1 cellular context compared by ENCODE assay signal in the genomic region with DNA sequence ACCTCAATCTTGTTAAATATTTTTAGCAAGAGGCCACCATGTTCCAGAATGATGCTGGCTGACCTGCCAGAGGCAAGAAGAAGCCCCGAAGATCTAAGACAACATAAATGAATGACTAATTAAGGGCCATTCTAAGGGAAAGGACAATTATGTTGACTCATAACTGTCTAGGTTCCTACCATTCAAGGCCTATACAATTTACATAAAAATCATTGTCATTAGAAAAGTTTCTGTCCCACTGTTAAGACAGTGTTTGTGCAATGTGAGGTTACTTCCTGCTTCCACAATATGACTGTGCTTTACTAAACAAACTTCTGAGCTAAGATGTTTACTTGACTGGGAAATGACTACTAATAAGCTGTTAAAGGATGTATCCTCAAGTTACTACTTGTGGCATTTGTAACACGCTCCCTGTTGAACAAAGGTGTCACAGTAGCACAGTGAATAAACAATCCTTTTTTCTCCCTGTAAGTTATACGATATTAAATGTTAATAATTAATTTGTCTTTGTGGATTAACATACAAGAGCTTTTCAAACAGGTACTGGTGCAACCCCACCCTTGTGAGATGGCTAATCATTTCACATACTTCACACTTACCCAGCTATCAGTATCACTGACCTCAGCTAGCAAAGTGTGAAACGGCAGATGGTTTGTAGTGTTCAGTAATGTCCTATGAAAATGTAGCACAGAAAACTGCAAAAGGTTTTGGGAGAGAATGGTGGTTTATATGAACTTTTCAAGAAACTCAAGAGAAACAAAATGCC.
TF ChIP-seq lines count a peak whose summit lies in the region.

No MANE protein-coding gene starts in this region.

TF ChIP-seq in HepG2, 621 proteins besides CTCF, POLR2A, EP300 and RAD21 (continued from another document):
- no peak for TF ChIP-seq ATF1 (CRISPR knock-in tag; IDR thresholded peaks at IDR 0.05)
- TF ChIP-seq SMAD9 (CRISPR knock-in tag; IDR thresholded peaks at IDR 0.05) = no peak
- no peak for TF ChIP-seq TRIM24 (CRISPR knock-in tag; IDR thresholded peaks at IDR 0.05)
- no peak for TF ChIP-seq ZNF558 (CRISPR knock-in tag; IDR thresholded peaks at IDR 0.05; ENCODE audit: borderline replicate concordance)
- TF ChIP-seq SNAPC4 (CRISPR knock-in tag; IDR thresholded peaks at IDR 0.05) = no peak
- TF ChIP-seq MAX (IDR thresholded peaks at IDR 0.05) = no peak
- TF ChIP-seq NR1H2 (CRISPR knock-in tag; IDR thresholded peaks at IDR 0.05; ENCODE audit: borderline replicate concordance, low read depth) = no peak
- TF ChIP-seq ZBTB42 (CRISPR knock-in tag; IDR thresholded peaks at IDR 0.05) = no peak
- TF ChIP-seq, protein P1, sequence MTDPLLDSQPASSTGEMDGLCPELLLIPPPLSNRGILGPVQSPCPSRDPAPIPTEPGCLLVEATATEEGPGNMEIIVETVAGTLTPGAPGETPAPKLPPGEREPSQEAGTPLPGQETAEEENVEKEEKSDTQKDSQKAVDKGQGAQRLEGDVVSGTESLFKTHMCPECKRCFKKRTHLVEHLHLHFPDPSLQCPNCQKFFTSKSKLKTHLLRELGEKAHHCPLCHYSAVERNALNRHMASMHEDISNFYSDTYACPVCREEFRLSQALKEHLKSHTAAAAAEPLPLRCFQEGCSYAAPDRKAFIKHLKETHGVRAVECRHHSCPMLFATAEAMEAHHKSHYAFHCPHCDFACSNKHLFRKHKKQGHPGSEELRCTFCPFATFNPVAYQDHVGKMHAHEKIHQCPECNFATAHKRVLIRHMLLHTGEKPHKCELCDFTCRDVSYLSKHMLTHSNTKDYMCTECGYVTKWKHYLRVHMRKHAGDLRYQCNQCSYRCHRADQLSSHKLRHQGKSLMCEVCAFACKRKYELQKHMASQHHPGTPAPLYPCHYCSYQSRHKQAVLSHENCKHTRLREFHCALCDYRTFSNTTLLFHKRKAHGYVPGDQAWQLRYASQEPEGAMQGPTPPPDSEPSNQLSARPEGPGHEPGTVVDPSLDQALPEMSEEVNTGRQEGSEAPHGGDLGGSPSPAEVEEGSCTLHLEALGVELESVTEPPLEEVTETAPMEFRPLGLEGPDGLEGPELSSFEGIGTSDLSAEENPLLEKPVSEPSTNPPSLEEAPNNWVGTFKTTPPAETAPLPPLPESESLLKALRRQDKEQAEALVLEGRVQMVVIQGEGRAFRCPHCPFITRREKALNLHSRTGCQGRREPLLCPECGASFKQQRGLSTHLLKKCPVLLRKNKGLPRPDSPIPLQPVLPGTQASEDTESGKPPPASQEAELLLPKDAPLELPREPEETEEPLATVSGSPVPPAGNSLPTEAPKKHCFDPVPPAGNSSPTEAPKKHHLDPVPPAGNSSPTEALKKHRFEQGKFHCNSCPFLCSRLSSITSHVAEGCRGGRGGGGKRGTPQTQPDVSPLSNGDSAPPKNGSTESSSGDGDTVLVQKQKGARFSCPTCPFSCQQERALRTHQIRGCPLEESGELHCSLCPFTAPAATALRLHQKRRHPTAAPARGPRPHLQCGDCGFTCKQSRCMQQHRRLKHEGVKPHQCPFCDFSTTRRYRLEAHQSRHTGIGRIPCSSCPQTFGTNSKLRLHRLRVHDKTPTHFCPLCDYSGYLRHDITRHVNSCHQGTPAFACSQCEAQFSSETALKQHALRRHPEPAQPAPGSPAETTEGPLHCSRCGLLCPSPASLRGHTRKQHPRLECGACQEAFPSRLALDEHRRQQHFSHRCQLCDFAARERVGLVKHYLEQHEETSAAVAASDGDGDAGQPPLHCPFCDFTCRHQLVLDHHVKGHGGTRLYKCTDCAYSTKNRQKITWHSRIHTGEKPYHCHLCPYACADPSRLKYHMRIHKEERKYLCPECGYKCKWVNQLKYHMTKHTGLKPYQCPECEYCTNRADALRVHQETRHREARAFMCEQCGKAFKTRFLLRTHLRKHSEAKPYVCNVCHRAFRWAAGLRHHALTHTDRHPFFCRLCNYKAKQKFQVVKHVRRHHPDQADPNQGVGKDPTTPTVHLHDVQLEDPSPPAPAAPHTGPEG (CRISPR knock-in tag; IDR thresholded peaks at IDR 0.05) = no peak
- TF ChIP-seq CHCHD3 (CRISPR knock-in tag; IDR thresholded peaks at IDR 0.05) = no peak
- TF ChIP-seq, protein P2, sequence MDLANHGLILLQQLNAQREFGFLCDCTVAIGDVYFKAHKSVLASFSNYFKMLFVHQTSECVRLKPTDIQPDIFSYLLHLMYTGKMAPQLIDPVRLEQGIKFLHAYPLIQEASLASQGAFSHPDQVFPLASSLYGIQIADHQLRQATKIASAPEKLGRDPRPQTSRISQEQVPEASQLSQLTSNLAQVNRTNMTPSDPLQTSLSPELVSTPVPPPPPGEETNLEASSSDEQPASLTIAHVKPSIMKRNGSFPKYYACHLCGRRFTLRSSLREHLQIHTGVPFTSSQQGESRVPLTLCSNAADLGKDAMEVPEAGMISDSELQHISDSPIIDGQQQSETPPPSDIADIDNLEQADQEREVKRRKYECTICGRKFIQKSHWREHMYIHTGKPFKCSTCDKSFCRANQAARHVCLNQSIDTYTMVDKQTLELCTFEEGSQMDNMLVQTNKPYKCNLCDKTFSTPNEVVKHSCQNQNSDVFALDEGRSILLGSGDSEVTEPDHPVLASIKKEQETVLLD (CRISPR knock-in tag; IDR thresholded peaks at IDR 0.05; ENCODE audit: low read depth) = no peak
- TF ChIP-seq, protein P3, sequence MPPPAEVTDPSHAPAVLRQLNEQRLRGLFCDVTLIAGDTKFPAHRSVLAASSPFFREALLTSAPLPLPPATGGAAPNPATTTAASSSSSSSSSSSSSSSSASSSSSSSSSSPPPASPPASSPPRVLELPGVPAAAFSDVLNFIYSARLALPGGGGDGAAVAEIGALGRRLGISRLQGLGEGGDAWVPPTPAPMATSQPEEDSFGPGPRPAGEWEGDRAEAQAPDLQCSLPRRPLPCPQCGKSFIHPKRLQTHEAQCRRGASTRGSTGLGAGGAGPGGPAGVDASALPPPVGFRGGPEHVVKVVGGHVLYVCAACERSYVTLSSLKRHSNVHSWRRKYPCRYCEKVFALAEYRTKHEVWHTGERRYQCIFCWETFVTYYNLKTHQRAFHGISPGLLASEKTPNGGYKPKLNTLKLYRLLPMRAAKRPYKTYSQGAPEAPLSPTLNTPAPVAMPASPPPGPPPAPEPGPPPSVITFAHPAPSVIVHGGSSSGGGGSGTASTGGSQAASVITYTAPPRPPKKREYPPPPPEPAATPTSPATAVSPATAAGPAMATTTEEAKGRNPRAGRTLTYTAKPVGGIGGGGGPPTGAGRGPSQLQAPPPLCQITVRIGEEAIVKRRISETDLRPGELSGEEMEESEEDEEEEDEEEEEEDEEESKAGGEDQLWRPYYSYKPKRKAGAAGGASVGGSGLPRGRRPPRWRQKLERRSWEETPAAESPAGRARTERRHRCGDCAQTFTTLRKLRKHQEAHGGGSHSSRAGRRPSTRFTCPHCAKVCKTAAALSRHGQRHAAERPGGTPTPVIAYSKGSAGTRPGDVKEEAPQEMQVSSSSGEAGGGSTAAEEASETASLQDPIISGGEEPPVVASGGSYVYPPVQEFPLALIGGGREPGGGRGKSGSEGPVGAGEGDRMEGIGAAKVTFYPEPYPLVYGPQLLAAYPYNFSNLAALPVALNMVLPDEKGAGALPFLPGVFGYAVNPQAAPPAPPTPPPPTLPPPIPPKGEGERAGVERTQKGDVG (CRISPR knock-in tag; IDR thresholded peaks at IDR 0.05; ENCODE audit: borderline replicate concordance) = no peak
